Comparison of ENCODE assay signal across 9 cellular contexts in genomic region chr2:64873472-64873924, GRCh38.
DNase-seq lines count a peak whose midpoint lies in the region; ATAC-seq and TF ChIP-seq lines count a peak whose summit lies in the region.
"Had no signal": no experiment of that assay in that cellular context is flagged by ENCODE, and none has a peak within 500 bp of the region (broad histone marks: within the 10 kb centered on the region; RNA-seq: fewer than 3 reads in every experiment).

No MANE protein-coding gene starts in this region.

- DNase-seq in CD14-positive monocyte (ENCODE audit: low spot score): peak; percentile 76
- DNase-seq in GM19240 (ENCODE audit: insufficient read length, low spot score): peak; percentile 65
- peak; percentile 36 for DNase-seq in NCI-H82 treated with DMSO at 0.1 percent for 48 hours (lab: John Stamatoyannopoulos, UW; ENCODE audit: unreplicated experiment)
- DNase-seq in activated CD8-positive, alpha-beta memory T cell treated with anti-CD3 and anti-CD28 coated beads for 4 hours (ENCODE audit: low read depth in 2 of 2): peak; percentile 50 to 68
- peak; percentile 56 for DNase-seq in epidermal melanocyte (ENCODE audit: insufficient read length, low spot score)
- peak; percentile 80 for DNase-seq in natural killer cell
- peak; percentile 67 for DNase-seq in stimulated activated naive B cell treated with anti-CD40 and anti-IgM and Interleukin-4, amounts not matched to agents 10 μg/mL and 1 μg/mL and 100 μg/mL, for 72 hours

- ATAC-seq in HG03342 (IDR thresholded peaks at IDR 0.05; ENCODE audit: unreplicated experiment): peak; percentile 87
- ATAC-seq in natural killer cell: peak; percentile 91 to 98 (median 98)
- peak; percentile 92 to 93 for ATAC-seq in stimulated activated naive B cell treated with anti-CD40 and anti-IgM and Interleukin-4, amounts not matched to agents 10 μg/mL and 1 μg/mL and 100 μg/mL, for 72 hours (replicated peaks)

- H3K27ac Mint-ChIP-seq in CD14-positive monocyte (peak overlapping the region in 2 of 7 donors; percentile 18 to 80), natural killer cell (peak overlapping the region in 1 of 2 donors; percentile 17)
- peak overlapping the region; percentile 72 for H3K27ac Mint-ChIP-seq in stimulated activated naive B cell treated with anti-CD40 and anti-IgM and Interleukin-4, amounts not matched to agents 10 μg/mL and 1 μg/mL and 100 μg/mL, for 72 hours
- H3K27ac Mint-ChIP-seq: T-helper 1 cell treated with Interleukin-12 subunit alpha and Interleukin-12 subunit beta and Interleukin-4 antibody, amounts not matched to agents 30 μg/mL and 1 μg/mL, for 36 hours had no signal

- H3K4me1 Mint-ChIP-seq in CD14-positive monocyte: peaks cover 13% of the 10 kb centered on the region
- H3K4me1 Mint-ChIP-seq in natural killer cell: peaks cover 0 to 8% of the 10 kb centered on the region in 2 donors
- peaks cover 7 to 16% of the 10 kb centered on the region in 2 donors for H3K4me1 Mint-ChIP-seq in stimulated activated naive B cell treated with anti-CD40 and anti-IgM and Interleukin-4, amounts not matched to agents 10 μg/mL and 1 μg/mL and 100 μg/mL, for 72 hours

- H3K36me3 Mint-ChIP-seq in CD14-positive monocyte (no peaks in the 10 kb centered on the region), natural killer cell (no peaks in the 10 kb centered on the region)
- H3K36me3 Mint-ChIP-seq in stimulated activated naive B cell treated with anti-CD40 and anti-IgM and Interleukin-4, amounts not matched to agents 10 μg/mL and 1 μg/mL and 100 μg/mL, for 72 hours: peaks cover 9 to 22% of the 10 kb centered on the region in 2 donors

- peak overlapping the region; percentile 47 to 70 for H3K4me3 Mint-ChIP-seq in CD14-positive monocyte
- H3K4me3 Mint-ChIP-seq in natural killer cell: no peak overlapping the region
- peak overlapping the region in 1 of 2 donors; percentile 2 for H3K4me3 Mint-ChIP-seq in stimulated activated naive B cell treated with anti-CD40 and anti-IgM and Interleukin-4, amounts not matched to agents 10 μg/mL and 1 μg/mL and 100 μg/mL, for 72 hours
- H3K4me3 Mint-ChIP-seq: T-helper 1 cell treated with Interleukin-12 subunit alpha and Interleukin-12 subunit beta and Interleukin-4 antibody, amounts not matched to agents 30 μg/mL and 1 μg/mL, for 36 hours had no signal

- intact Hi-C loops in CD14-positive monocyte (cut with micrococcal nuclease): loop anchor here (2.0 to 10.0 kb wide), 4 partner anchors 287 to 539 kb away; partner anchors contain the start of gene AFTPH (in 2 of the 2)
- intact Hi-C loops in natural killer cell (cut with micrococcal nuclease): loop anchor here (2.0 kb wide), 3 partner anchors 287 to 543 kb away; no protein-coding TSS in a partner anchor

- TF ChIP-seq CTCF in CD14-positive monocyte (IDR thresholded peaks at IDR 0.05) (peak; percentile 92), natural killer cell (IDR thresholded peaks at IDR 0.05) (peak; percentile 93)

- H3K9me3 Mint-ChIP-seq in CD14-positive monocyte (no peaks in the 10 kb centered on the region), natural killer cell (no peaks in the 10 kb centered on the region)
- H3K9me3 Mint-ChIP-seq in stimulated activated naive B cell treated with anti-CD40 and anti-IgM and Interleukin-4, amounts not matched to agents 10 μg/mL and 1 μg/mL and 100 μg/mL, for 72 hours: no peaks in the 10 kb centered on the region
- H3K9me3 Mint-ChIP-seq: T-helper 1 cell treated with Interleukin-12 subunit alpha and Interleukin-12 subunit beta and Interleukin-4 antibody, amounts not matched to agents 30 μg/mL and 1 μg/mL, for 36 hours had no signal

- peaks cover 0 to 4% (median 1%) of the 10 kb centered on the region in 3 donors for H3K27me3 Mint-ChIP-seq in CD14-positive monocyte (ENCODE audit: low read depth in 3 of 3)
- H3K27me3 Mint-ChIP-seq in natural killer cell (ENCODE audit: low read depth in 2 of 2): peaks cover 2 to 5% of the 10 kb centered on the region in 2 donors
- H3K27me3 Mint-ChIP-seq in stimulated activated naive B cell treated with anti-CD40 and anti-IgM and Interleukin-4, amounts not matched to agents 10 μg/mL and 1 μg/mL and 100 μg/mL, for 72 hours: no peaks in the 10 kb centered on the region

Comparison
In these comparisons a context has a peak if more than half of its experiments do, and no peak if none do; other contexts are left out.
1. Peak in every context shown above with its lines: DNase-seq and ATAC-seq.